22 cellular contexts compared by ENCODE assay signal in genomic region chr6:52611833-52612232, GRCh38. TPM values are rescaled to one million over a fixed set of nuclear protein-coding genes. Genes with fewer than 3 reads are reported as not detected.
DNase-seq lines count a peak whose midpoint lies in the region; ATAC-seq, FAIRE-seq and TF ChIP-seq lines count a peak whose summit lies in the region.
"Had no signal": no experiment of that assay in that cellular context is flagged by ENCODE, and none has a peak within 500 bp of the region (broad histone marks: within the 10 kb centered on the region; RNA-seq: fewer than 3 reads in every experiment).

No MANE protein-coding gene starts in this region.

- POLR2A ChIA-PET in PC-3 (lab: Charles Lee; ENCODE audit: unreplicated experiment) (no interaction called here), endothelial cell of umbilical vein (lab: Charles Lee) (no interaction called here)

- DNase-seq in HFFc6: no peak
- DNase-seq in PC-3: peak; percentile 7
- no peak for DNase-seq in endothelial cell of umbilical vein (ENCODE audit: low read depth, low spot score)
- DNase-seq in mucosa of descending colon: no peak
- no peak for DNase-seq in glutamatergic neuron
- DNase-seq in natural killer cell: no peak
- DNase-seq in NCI-H128 (lab: John Stamatoyannopoulos, UW; ENCODE audit: unreplicated experiment): no peak
- DNase-seq: activated T-cell treated with anti-CD3 and anti-CD28 coated beads, Interleukin-2, amount 50 U/mL, for 72 hours; CD8-positive, alpha-beta memory T cell; DND-41; hippocampal formation; MV-4-11; NCI-H187; occipital lobe; stimulated activated CD4-positive, alpha-beta T cell treated with anti-CD3 and anti-CD28 coated beads, Interleukin-4, amount 100 ng/mL, for 4 hours; stimulated activated naive CD8-positive, alpha-beta T cell treated with anti-CD3 and anti-CD28 coated beads, Interleukin-15, amount 100 ng/mL, for 72 hours; T-helper 9 cell had no signal

- H3K4me1 ChIP-seq in PC-3 (ENCODE audit: insufficient read depth, low read length) (peaks cover 26% of the 10 kb centered on the region), endothelial cell of umbilical vein (ENCODE audit: control insufficient read depth, extremely low read depth, insufficient read depth, low read length) (peaks cover 37% of the 10 kb centered on the region), mucosa of descending colon (ENCODE audit: low read depth) (peaks cover 20% of the 10 kb centered on the region)

- CTCF ChIA-PET in PC-3 (lab: Charles Lee): no interaction called here
- CTCF ChIA-PET in endothelial cell of umbilical vein (lab: Charles Lee): interaction anchor here (0.6 to 1.4 kb wide), 6 partner anchors 9 to 204 kb away, joined by 3 to 5 read pairs (median 3); no protein-coding TSS in a partner anchor

- H2AFZ ChIP-seq in PC-3 (ENCODE audit: low read length) (no peak overlapping the region), endothelial cell of umbilical vein (ENCODE audit: low read depth, low read length) (peak overlapping the region; percentile 49)

- H3K36me3 Mint-ChIP-seq in HFFc6 (ENCODE audit: low read depth): peaks cover 16% of the 10 kb centered on the region
- no peaks in the 10 kb centered on the region for H3K36me3 Mint-ChIP-seq in glutamatergic neuron (ENCODE audit: unreplicated experiment)
- no peaks in the 10 kb centered on the region for H3K36me3 Mint-ChIP-seq in natural killer cell
- H3K36me3 Mint-ChIP-seq: activated naive CD4-positive, alpha-beta T cell treated with anti-CD3 and anti-CD28 coated beads, Interleukin-2, amount 50 U/mL, for 24 hours; CD8-positive, alpha-beta memory T cell had no signal

- intact Hi-C loops in PC-3 (cut with micrococcal nuclease) (no loop called here), endothelial cell of umbilical vein (cut with micrococcal nuclease) (loop anchor here (1.0 to 5.0 kb wide), 2 partner anchors 9 to 40 kb away; no protein-coding TSS in a partner anchor), mucosa of descending colon (cut with DNase I, micrococcal nuclease) (no loop called here), natural killer cell (cut with micrococcal nuclease) (no loop called here)

- H4K20me1 ChIP-seq in PC-3 (ENCODE audit: low read length): no peaks in the 10 kb centered on the region
- H4K20me1 ChIP-seq in endothelial cell of umbilical vein (replicated peaks; ENCODE audit: control insufficient read depth, extremely low read depth, insufficient read depth, low read length): no peaks in the 10 kb centered on the region

- no peaks in the 10 kb centered on the region for H3F3A ChIP-seq in PC-3 (ENCODE audit: low read length, unreplicated experiment)

- no peak overlapping the region for H3K4me3 ChIP-seq in PC-3 (ENCODE audit: low read length)
- no peak overlapping the region for H3K4me3 ChIP-seq in endothelial cell of umbilical vein (replicated peaks in 1 of 3; ENCODE audit: insufficient read depth in 1 of 3, low read depth in 1 of 3, low read length in 3 of 3)
- no peak overlapping the region for H3K4me3 ChIP-seq in mucosa of descending colon
- H3K4me3 ChIP-seq: lung, Peyer's patch had no signal

- no peaks in the 10 kb centered on the region for H3K9me2 ChIP-seq in PC-3 (replicated peaks; ENCODE audit: low read length)

- H3K9me3 Mint-ChIP-seq in HFFc6 (peaks cover 12% of the 10 kb centered on the region; the same call in 1 of the 2 replicates), glutamatergic neuron (ENCODE audit: unreplicated experiment) (no peaks in the 10 kb centered on the region), natural killer cell (no peaks in the 10 kb centered on the region)
- H3K9me3 Mint-ChIP-seq: activated naive CD4-positive, alpha-beta T cell treated with anti-CD3 and anti-CD28 coated beads, Interleukin-2, amount 50 U/mL, for 24 hours had no signal

- dilution Hi-C loops in endothelial cell of umbilical vein (cut with MboI; ENCODE audit: extremely low pct_ligation_motif_present, low sequenced_read_pairs): no loop called here

- TF ChIP-seq CTCF in HFFc6 (IDR thresholded peaks at IDR 0.05): no peak
- no peak for TF ChIP-seq CTCF in PC-3 (conservative IDR thresholded peaks at IDR 0.05; ENCODE audit: low read depth, low read length)
- TF ChIP-seq CTCF in endothelial cell of umbilical vein (IDR thresholded peaks at IDR 0.05; ENCODE audit: extremely low read depth in 1 of 2, insufficient read depth in 1 of 2, low read depth in 1 of 2, low read length in 2 of 2): no peak
- TF ChIP-seq CTCF in mucosa of descending colon (IDR thresholded peaks at IDR 0.05): no peak
- no peak for TF ChIP-seq CTCF in glutamatergic neuron (IDR thresholded peaks at IDR 0.05; ENCODE audit: partially characterized antibody, unreplicated experiment)
- no peak for TF ChIP-seq CTCF in natural killer cell (IDR thresholded peaks at IDR 0.05)

- H3K27ac ChIP-seq in PC-3 (ENCODE audit: low read length) (no peak overlapping the region), endothelial cell of umbilical vein (ENCODE audit: insufficient read depth, low read depth, low read length) (peak overlapping the region; percentile 84)

- TF ChIP-seq POLR2A in endothelial cell of umbilical vein (IDR thresholded peaks at IDR 0.05; ENCODE audit: low read depth, low read length): no peak

- H3K4me2 ChIP-seq in PC-3 (ENCODE audit: low read length) (no peak overlapping the region), endothelial cell of umbilical vein (ENCODE audit: insufficient read depth, low read length) (peak overlapping the region; percentile 39)

- no peaks in the 10 kb centered on the region for H3K9me1 ChIP-seq in endothelial cell of umbilical vein (replicated peaks; ENCODE audit: control insufficient read depth, extremely low read depth, insufficient read depth, low read length)

- no peak for FAIRE-seq in endothelial cell of umbilical vein (lab: Jason Lieb, UNC)
- FAIRE-seq: H54 had no signal

- peak overlapping the region; percentile 97 for H3K27ac Mint-ChIP-seq in HFFc6
- no peak overlapping the region for H3K27ac Mint-ChIP-seq in glutamatergic neuron (ENCODE audit: unreplicated experiment)
- H3K27ac Mint-ChIP-seq in natural killer cell: no peak overlapping the region
- H3K27ac Mint-ChIP-seq: activated naive CD4-positive, alpha-beta T cell treated with anti-CD3 and anti-CD28 coated beads, Interleukin-2, amount 50 U/mL, for 24 hours; activated T-cell treated with anti-CD3 and anti-CD28 coated beads, Interleukin-2, amount 50 U/mL, for 72 hours; CD8-positive, alpha-beta memory T cell; stimulated activated naive CD8-positive, alpha-beta T cell treated with anti-CD3 and anti-CD28 coated beads, Interleukin-15, amount 100 ng/mL, for 72 hours had no signal

- no peaks in the 10 kb centered on the region for H3K9me3 ChIP-seq in PC-3 (ENCODE audit: low read length)
- no peaks in the 10 kb centered on the region for H3K9me3 ChIP-seq in endothelial cell of umbilical vein (replicated peaks; ENCODE audit: control insufficient read depth, insufficient read depth, low read length)
- H3K9me3 ChIP-seq in mucosa of descending colon: no peaks in the 10 kb centered on the region
- H3K9me3 ChIP-seq: Peyer's patch had no signal

- H3K27me3 Mint-ChIP-seq in HFFc6 (ENCODE audit: insufficient read depth): no peaks in the 10 kb centered on the region; the same call in none of the 2 replicates
- H3K27me3 Mint-ChIP-seq in glutamatergic neuron (ENCODE audit: unreplicated experiment): no peaks in the 10 kb centered on the region
- peaks cover 15 to 17% of the 10 kb centered on the region in 2 donors for H3K27me3 Mint-ChIP-seq in natural killer cell (ENCODE audit: low read depth in 2 of 2)
- H3K27me3 Mint-ChIP-seq: activated naive CD4-positive, alpha-beta T cell treated with anti-CD3 and anti-CD28 coated beads, Interleukin-2, amount 50 U/mL, for 24 hours; stimulated activated naive CD8-positive, alpha-beta T cell treated with anti-CD3 and anti-CD28 coated beads, Interleukin-15, amount 100 ng/mL, for 72 hours had no signal

- H3K27me3 ChIP-seq in PC-3 (ENCODE audit: low read length) (no peaks in the 10 kb centered on the region), endothelial cell of umbilical vein (ENCODE audit: control insufficient read depth in 2 of 2, insufficient read depth in 2 of 2, low read length in 2 of 2) (no peaks in the 10 kb centered on the region)
- H3K27me3 ChIP-seq: Peyer's patch had no signal

- H3K4me3 Mint-ChIP-seq in HFFc6 (no peak overlapping the region; the same call in 1 of the 2 replicates), glutamatergic neuron (ENCODE audit: unreplicated experiment) (no peak overlapping the region), natural killer cell (no peak overlapping the region)
- H3K4me3 Mint-ChIP-seq: activated naive CD4-positive, alpha-beta T cell treated with anti-CD3 and anti-CD28 coated beads, Interleukin-2, amount 50 U/mL, for 24 hours; activated T-cell treated with anti-CD3 and anti-CD28 coated beads, Interleukin-2, amount 50 U/mL, for 72 hours; CD8-positive, alpha-beta memory T cell; stimulated activated naive CD8-positive, alpha-beta T cell treated with anti-CD3 and anti-CD28 coated beads, Interleukin-15, amount 100 ng/mL, for 72 hours had no signal

- H3K79me2 ChIP-seq in PC-3 (ENCODE audit: low read length) (no peaks in the 10 kb centered on the region), endothelial cell of umbilical vein (ENCODE audit: control insufficient read depth, insufficient read depth, low read length) (no peaks in the 10 kb centered on the region)

- peaks cover 76% of the 10 kb centered on the region for H3K4me1 Mint-ChIP-seq in HFFc6 (ENCODE audit: low read depth)
- H3K4me1 Mint-ChIP-seq in glutamatergic neuron (ENCODE audit: low read depth, unreplicated experiment): no peaks in the 10 kb centered on the region
- no peaks in the 10 kb centered on the region for H3K4me1 Mint-ChIP-seq in natural killer cell
- H3K4me1 Mint-ChIP-seq: activated naive CD4-positive, alpha-beta T cell treated with anti-CD3 and anti-CD28 coated beads, Interleukin-2, amount 50 U/mL, for 24 hours; CD8-positive, alpha-beta memory T cell; stimulated activated naive CD8-positive, alpha-beta T cell treated with anti-CD3 and anti-CD28 coated beads, Interleukin-15, amount 100 ng/mL, for 72 hours had no signal

- H3K9ac ChIP-seq in PC-3 (ENCODE audit: low read length): no peak overlapping the region
- no peak overlapping the region for H3K9ac ChIP-seq in endothelial cell of umbilical vein (replicated peaks; ENCODE audit: extremely low read depth, insufficient read depth, low read length)

- no peaks in the 10 kb centered on the region for H3K36me3 ChIP-seq in PC-3 (ENCODE audit: low read depth, low read length)
- no peaks in the 10 kb centered on the region for H3K36me3 ChIP-seq in endothelial cell of umbilical vein (ENCODE audit: control insufficient read depth in 2 of 2, extremely low read depth in 1 of 2, insufficient read depth in 2 of 2, low read length in 2 of 2)
- no peaks in the 10 kb centered on the region for H3K36me3 ChIP-seq in mucosa of descending colon (ENCODE audit: low read depth)
- H3K36me3 ChIP-seq: Peyer's patch had no signal

- BruUV-seq in PC-3 (replicated peaks; lab: Mats Ljungman, UMichigan) (no TSS peak), endothelial cell of umbilical vein (replicated peaks; lab: Mats Ljungman, UMichigan) (no TSS peak)

- ATAC-seq in PC-3 (no peak), mucosa of descending colon (peak; percentile 84), natural killer cell (no peak), HG02623 (IDR thresholded peaks at IDR 0.05; ENCODE audit: unreplicated experiment) (no peak)
- ATAC-seq: activated T-cell treated with anti-CD3 and anti-CD28 coated beads, Interleukin-2, amount 50 U/mL, for 72 hours; stimulated activated naive CD8-positive, alpha-beta T cell treated with anti-CD3 and anti-CD28 coated beads, Interleukin-15, amount 100 ng/mL, for 72 hours had no signal

RNA-seq across cellular contexts. Expression of gene TRAM2, which starts 35.0 kb away (rescaled TPM):
- 100 to 1,000 TPM; 191 to 235 (median 215) TPM for total RNA-seq in HFFc6 (2021; fragmentation: NEBNext Ultra II Directional; extraction: Animal tissue kit (Norgen Biotek cat#: 25700))
- 17.7 and 19.6 TPM in 2 replicates for total RNA-seq in PC-3 (2014; rRNA removed)
- 85.9 and 98.6 TPM in 2 replicates for total RNA-seq in endothelial cell of umbilical vein
- 79.5 and 85.7 TPM in 2 replicates for polyA plus RNA-seq in endothelial cell of umbilical vein
- polyA plus RNA-seq in endothelial cell of umbilical vein (2011; cell fraction: cytosol; rRNA removed): 79.3 and 81.1 TPM in 2 replicates
- 129 and 133 TPM in 2 replicates for polyA plus RNA-seq in endothelial cell of umbilical vein (2011; cell fraction: nucleus; rRNA removed)
- polyA plus RNA-seq in endothelial cell of umbilical vein (2012): 35.6 and 64.2 TPM in 2 replicates
- polyA minus RNA-seq in endothelial cell of umbilical vein: 123 and 155 TPM in 2 replicates
- polyA minus RNA-seq in endothelial cell of umbilical vein (2011; cell fraction: cytosol; rRNA and poly(A)+ RNA removed): 11.6 TPM
- polyA minus RNA-seq in endothelial cell of umbilical vein (2011; cell fraction: nucleus; rRNA and poly(A)+ RNA removed): 51.9 and 71.3 TPM in 2 replicates
- total RNA-seq in mucosa of descending colon: 10 to 100 TPM; 20.3 to 25.0 (median 24.1) TPM
- total RNA-seq in glutamatergic neuron (ENCODE audit: unreplicated experiment): 16.2 TPM
- 10 to 100 TPM; 16.2 to 20.0 (median 19.2) TPM for total RNA-seq in natural killer cell

RNA-seq across cellular contexts. Expression of gene TMEM14A, which starts 59.1 kb away (rescaled TPM):
- 10 to 100 TPM; 36.3 to 48.0 (median 45.0) TPM for total RNA-seq in HFFc6 (2021; fragmentation: NEBNext Ultra II Directional; extraction: Animal tissue kit (Norgen Biotek cat#: 25700))
- total RNA-seq in PC-3 (2014; rRNA removed): 54.7 and 65.4 TPM in 2 replicates
- 19.5 and 22.5 TPM in 2 replicates for total RNA-seq in endothelial cell of umbilical vein
- 21.3 and 33.7 TPM in 2 replicates for polyA plus RNA-seq in endothelial cell of umbilical vein
- polyA plus RNA-seq in endothelial cell of umbilical vein (2011; cell fraction: cytosol; rRNA removed): 23.2 and 24.5 TPM in 2 replicates
- 9.4 and 14.3 TPM in 2 replicates for polyA plus RNA-seq in endothelial cell of umbilical vein (2011; cell fraction: nucleus; rRNA removed)
- 21.9 and 31.7 TPM in 2 replicates for polyA plus RNA-seq in endothelial cell of umbilical vein (2012)
- 5.6 and 6.8 TPM in 2 replicates for polyA minus RNA-seq in endothelial cell of umbilical vein
- 10.4 TPM for polyA minus RNA-seq in endothelial cell of umbilical vein (2011; cell fraction: cytosol; rRNA and poly(A)+ RNA removed)
- polyA minus RNA-seq in endothelial cell of umbilical vein (2011; cell fraction: nucleus; rRNA and poly(A)+ RNA removed): 1.5 and 2.2 TPM in 2 replicates
- 10 to 100 TPM; 14.1 to 18.5 (median 17.7) TPM for total RNA-seq in mucosa of descending colon
- 26.3 TPM for total RNA-seq in glutamatergic neuron (ENCODE audit: unreplicated experiment)
- total RNA-seq in natural killer cell: 1 to 10 TPM; 4.8 to 5.6 (median 5.3) TPM
